In genomic region chr10:98967601-98968000, GRCh38 we compare ENCODE assay signal across 15 cellular contexts.
DNase-seq lines count a peak whose midpoint lies in the region; ATAC-seq, FAIRE-seq and TF ChIP-seq lines count a peak whose summit lies in the region.
"Had no signal": no experiment of that assay in that cellular context is flagged by ENCODE, and none has a peak within 500 bp of the region (broad histone marks: within the 10 kb centered on the region; RNA-seq: fewer than 3 reads in every experiment).

No MANE protein-coding gene starts in this region.

- peaks cover 28% of the 10 kb centered on the region for H3K4me1 ChIP-seq in SJSA1 (replicated peaks)
- peaks cover 0 to 15% (median 0%) of the 10 kb centered on the region in 3 donors for H3K4me1 ChIP-seq in gastroesophageal sphincter
- H3K4me1 ChIP-seq in tibial nerve = no peaks in the 10 kb centered on the region
- H3K4me1 ChIP-seq: BLaER1 had no signal

- TF ChIP-seq CTCF in gastroesophageal sphincter (IDR thresholded peaks at IDR 0.05) (no peak), tibial nerve (IDR thresholded peaks at IDR 0.05) (no peak), type B pancreatic cell (conservative IDR thresholded peaks at IDR 0.05) (no peak)

- DNase-seq in COLO829 (ENCODE audit: low spot score) (peak; percentile 22), SJSA1 (ENCODE audit: low read depth in 1 of 2, low spot score in 2 of 2) (peak in 1 of 2 experiments; percentile 80), tibial nerve (ENCODE audit: low spot score in 2 of 2) (no peak), type B pancreatic cell (ENCODE audit: extremely low spot score, unreplicated experiment) (no peak), activated gamma-delta T cell (lab: John Stamatoyannopoulos, UW) (no peak)
- no peak for DNase-seq in activated CD4-positive, CD25-positive, alpha-beta regulatory T cell (lab: John Stamatoyannopoulos, UW)
- DNase-seq: 8988T, DMS 273 treated with DMSO at 0.1 percent for 48 hours, Karpas-422, NCI-H1417, NCI-H2029, NCI-H2171 treated with DMSO at 0.1 percent for 48 hours had no signal

- no peaks in the 10 kb centered on the region for H3K4me1 Mint-ChIP-seq in type B pancreatic cell (ENCODE audit: unreplicated experiment)

- H3K4me3 Mint-ChIP-seq in type B pancreatic cell = no peak overlapping the region

- H3K27me3 ChIP-seq in SJSA1 (replicated peaks) = no peaks in the 10 kb centered on the region
- no peaks in the 10 kb centered on the region for H3K27me3 ChIP-seq in gastroesophageal sphincter
- H3K27me3 ChIP-seq in tibial nerve = no peaks in the 10 kb centered on the region
- H3K27me3 ChIP-seq: BLaER1 had no signal

- peak; percentile 95 for FAIRE-seq in endometrium (lab: Jason Lieb, UNC)

- TF ChIP-seq EP300 in gastroesophageal sphincter (IDR thresholded peaks at IDR 0.05) = no peak
- no peak for TF ChIP-seq EP300 in tibial nerve (IDR thresholded peaks at IDR 0.05)

- H3K9me3 ChIP-seq in SJSA1 (replicated peaks) (no peaks in the 10 kb centered on the region), gastroesophageal sphincter (no peaks in the 10 kb centered on the region), tibial nerve (no peaks in the 10 kb centered on the region)
- H3K9me3 ChIP-seq: BLaER1 had no signal

- H3K36me3 ChIP-seq in SJSA1 (no peaks in the 10 kb centered on the region), gastroesophageal sphincter (no peaks in the 10 kb centered on the region), tibial nerve (no peaks in the 10 kb centered on the region)
- H3K36me3 ChIP-seq: BLaER1 had no signal

- peak overlapping the region; percentile 57 for H3K27ac ChIP-seq in SJSA1
- H3K27ac ChIP-seq in gastroesophageal sphincter = peak overlapping the region; percentile 12 to 58 (median 29)
- H3K27ac ChIP-seq in tibial nerve = no peak overlapping the region
- H3K27ac ChIP-seq: BLaER1 had no signal

- no peak for ATAC-seq in gastroesophageal sphincter

- H3K9me3 Mint-ChIP-seq in type B pancreatic cell = no peaks in the 10 kb centered on the region

- H3K27me3 Mint-ChIP-seq in type B pancreatic cell = peaks cover 3% of the 10 kb centered on the region

- TF ChIP-seq POLR2A in gastroesophageal sphincter (IDR thresholded peaks at IDR 0.05) (no peak), tibial nerve (IDR thresholded peaks at IDR 0.05) (no peak)

- no peaks in the 10 kb centered on the region for H3K36me3 Mint-ChIP-seq in type B pancreatic cell

- no peak overlapping the region for H3K4me3 ChIP-seq in SJSA1
- no peak overlapping the region for H3K4me3 ChIP-seq in gastroesophageal sphincter
- no peak overlapping the region for H3K4me3 ChIP-seq in tibial nerve
- H3K4me3 ChIP-seq: BLaER1 had no signal

- H3K27ac Mint-ChIP-seq in type B pancreatic cell = no peak overlapping the region

Comparison
In these comparisons a context has a peak if more than half of its experiments do, and no peak if none do; other contexts are left out.
1. H3K27ac ChIP-seq: peak in SJSA1 (single experiment) and gastroesophageal sphincter (4 of 4); none in tibial nerve (0 of 4).